In the genomic region with DNA sequence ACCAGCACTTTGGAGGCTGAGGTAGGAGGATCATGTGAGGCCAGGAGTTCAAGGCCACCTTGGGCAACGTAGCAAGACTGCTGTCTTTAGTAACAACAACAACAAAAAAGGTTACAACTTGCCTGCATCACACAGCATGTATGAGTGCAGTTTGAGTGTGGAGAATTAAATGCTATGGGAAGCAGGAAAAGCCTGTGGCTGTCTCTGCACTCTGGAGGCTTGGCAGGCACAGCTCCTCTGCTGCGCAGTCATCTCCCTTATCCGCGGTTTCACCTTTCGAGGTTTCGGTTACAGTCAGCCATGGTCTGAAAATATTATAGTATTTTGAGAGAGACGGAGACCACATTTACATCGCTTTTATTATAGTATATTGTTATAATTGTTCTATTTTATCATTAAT, we compare ENCODE assay signal across 1 cellular context.
TF ChIP-seq lines count a peak whose summit lies in the region.

No MANE protein-coding gene starts in this region.

TF ChIP-seq in IMR-90, 13 proteins besides CTCF, POLR2A, EP300 and RAD21 (continued from another document):
- TF ChIP-seq, protein P1, sequence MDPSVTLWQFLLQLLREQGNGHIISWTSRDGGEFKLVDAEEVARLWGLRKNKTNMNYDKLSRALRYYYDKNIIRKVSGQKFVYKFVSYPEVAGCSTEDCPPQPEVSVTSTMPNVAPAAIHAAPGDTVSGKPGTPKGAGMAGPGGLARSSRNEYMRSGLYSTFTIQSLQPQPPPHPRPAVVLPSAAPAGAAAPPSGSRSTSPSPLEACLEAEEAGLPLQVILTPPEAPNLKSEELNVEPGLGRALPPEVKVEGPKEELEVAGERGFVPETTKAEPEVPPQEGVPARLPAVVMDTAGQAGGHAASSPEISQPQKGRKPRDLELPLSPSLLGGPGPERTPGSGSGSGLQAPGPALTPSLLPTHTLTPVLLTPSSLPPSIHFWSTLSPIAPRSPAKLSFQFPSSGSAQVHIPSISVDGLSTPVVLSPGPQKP (IDR thresholded peaks at IDR 0.05; ENCODE audit: borderline replicate concordance, low read depth, low read length) = no peak
- TF ChIP-seq MAZ (IDR thresholded peaks at IDR 0.05; ENCODE audit: borderline replicate concordance, low read depth, low read length) (no peak), RFX5 (IDR thresholded peaks at IDR 0.05; ENCODE audit: low read depth, low read length) (no peak)
